ENCODE assay signal across 29 cellular contexts in genomic region chr16:55379876-55380390, GRCh38. TPM values are rescaled to one million over a fixed set of nuclear protein-coding genes. Genes with fewer than 3 reads are reported as not detected.
A peak's percentile ranks its signal among the peaks of the same experiment; 100 is the strongest.
DNase-seq lines count a peak whose midpoint lies in the region; ATAC-seq, FAIRE-seq and TF ChIP-seq lines count a peak whose summit lies in the region.
"Had no signal": no experiment of that assay in that cellular context is flagged by ENCODE, and none has a peak within 500 bp of the region (broad histone marks: within the 10 kb centered on the region; RNA-seq: fewer than 3 reads in every experiment).

No MANE protein-coding gene starts in this region.

- peak; percentile 29 for ATAC-seq in Right ventricle myocardium inferior
- ATAC-seq in HG03175 (IDR thresholded peaks at IDR 0.05; ENCODE audit: unreplicated experiment) = no peak
- ATAC-seq in GM21447 (IDR thresholded peaks at IDR 0.05; ENCODE audit: unreplicated experiment) = no peak
- ATAC-seq: Panc1 had no signal

- no peak overlapping the region for H3K23ac ChIP-seq in neuronal stem cell (ENCODE audit: low read depth, low read length, poor library complexity)

- H3K4me1 ChIP-seq in left ventricle myocardium inferior (peaks cover 25% of the 10 kb centered on the region), neuronal stem cell (ENCODE audit: control insufficient read depth in 2 of 2, insufficient read depth in 1 of 2, low read depth in 1 of 2, low read length in 2 of 2) (peaks cover 2 to 6% of the 10 kb centered on the region in 2 donors), kidney (ENCODE audit: control insufficient read depth in 1 of 2, insufficient read depth in 1 of 2, low read depth in 1 of 2, low read length in 2 of 2) (no peaks in the 10 kb centered on the region)
- H3K4me1 ChIP-seq: BLaER1 had no signal

- H3K27ac ChIP-seq in left ventricle myocardium inferior (replicated peaks) (peak overlapping the region; percentile 56), neuronal stem cell (replicated peaks; ENCODE audit: low read length) (no peak overlapping the region), kidney (ENCODE audit: low read depth in 2 of 2, low read length in 2 of 2) (no peak overlapping the region)
- H3K27ac ChIP-seq: BLaER1, GM23248 had no signal

- H3K27me3 ChIP-seq in left ventricle myocardium inferior (ENCODE audit: low read depth) (no peaks in the 10 kb centered on the region), neuronal stem cell (ENCODE audit: control insufficient read depth in 3 of 3, insufficient read depth in 3 of 3, low read depth in 1 of 3, low read length in 3 of 3) (no peaks in the 10 kb centered on the region)
- H3K27me3 ChIP-seq: BLaER1 had no signal

- H2AFZ ChIP-seq in neuronal stem cell (ENCODE audit: low read length) = peak overlapping the region; percentile 53
- H2AFZ ChIP-seq: GM23248 had no signal

- no peak overlapping the region for H3K18ac ChIP-seq in neuronal stem cell (ENCODE audit: low read length)

- intact Hi-C loops in Right ventricle myocardium inferior (cut with DNase I) = loop anchor here (10.0 kb wide), 4 partner anchors 1095 to 1825 kb away; partner anchors contain the start of gene IRX3
- intact Hi-C loops in cardiac septum (cut with DNase I) = loop anchor here (10.0 kb wide), 2 partner anchors 895 to 1095 kb away; partner anchors contain the start of gene IRX3
- intact Hi-C loops in left ventricle myocardium inferior (cut with micrococcal nuclease) = no loop called here
- intact Hi-C loops in kidney (cut with DNase I) = no loop called here

- H3K36me3 ChIP-seq in left ventricle myocardium inferior = no peaks in the 10 kb centered on the region
- no peaks in the 10 kb centered on the region for H3K36me3 ChIP-seq in neuronal stem cell (replicated peaks in 1 of 2; ENCODE audit: control insufficient read depth in 2 of 2, insufficient read depth in 2 of 2, low read length in 2 of 2)
- no peaks in the 10 kb centered on the region for H3K36me3 ChIP-seq in kidney (ENCODE audit: control insufficient read depth in 1 of 2, insufficient read depth in 2 of 2, low read length in 2 of 2)
- H3K36me3 ChIP-seq: BLaER1 had no signal

- no peak overlapping the region for H4K8ac ChIP-seq in neuronal stem cell (ENCODE audit: low read depth, low read length)

- no peak overlapping the region for H2BK5ac ChIP-seq in neuronal stem cell (ENCODE audit: low read length)

- H3K9ac ChIP-seq in neuronal stem cell (ENCODE audit: low read depth, low read length, poor library complexity) (no peak overlapping the region), kidney (ENCODE audit: low read length in 2 of 2) (no peak overlapping the region)
- H3K9ac ChIP-seq: BLaER1, GM23248, SK-N-SH had no signal

- no CpG with 5 or more reads among the region's 7 CpGs for WGBS in neuronal stem cell (ENCODE audit: extremely low coverage in 2 of 2, insufficient read length in 2 of 2, insufficient replicate concordance in 1 of 2), 2 donors

- DNase-seq in Right ventricle myocardium inferior (ENCODE audit: missing footprints) (no peak), cardiac septum (ENCODE audit: low spot score) (no peak), NCI-H1092 (lab: John Stamatoyannopoulos, UW) (peak; percentile 15), left ventricle myocardium inferior (no peak), neuronal stem cell (ENCODE audit: low spot score) (no peak), kidney (no peak)
- DNase-seq: CD4-positive, CD25-positive, alpha-beta regulatory T cell; DMS153; GM23248; H7; KBM-7; MV-4-11; NCI-H1417 treated with DMSO at 0.1 percent for 48 hours; NCI-H1694 treated with DMSO at 0.1 percent for 48 hours; NCI-H2081; NCI-H526 treated with DMSO at 0.1 percent for 48 hours; SK-N-SH; SW 1271 had no signal

- H3K9me3 ChIP-seq in left ventricle myocardium inferior (replicated peaks) = no peaks in the 10 kb centered on the region
- H3K9me3 ChIP-seq in neuronal stem cell (replicated peaks in 1 of 2; ENCODE audit: control insufficient read depth in 2 of 2, insufficient read depth in 1 of 2, low read depth in 1 of 2, low read length in 2 of 2) = no peaks in the 10 kb centered on the region
- no peaks in the 10 kb centered on the region for H3K9me3 ChIP-seq in kidney (ENCODE audit: control insufficient read depth in 1 of 2, low read length in 2 of 2)
- H3K9me3 ChIP-seq: BLaER1, SK-N-SH had no signal

- no peak overlapping the region for H2AK5ac ChIP-seq in neuronal stem cell (ENCODE audit: low read depth, low read length)

- H3K4me2 ChIP-seq in neuronal stem cell (ENCODE audit: insufficient read depth, low read length, poor library complexity, severe bottlenecking) = no peak overlapping the region
- H3K4me2 ChIP-seq: BLaER1, SK-N-SH had no signal

- FAIRE-seq in kidney (lab: Jason Lieb, UNC) = no peak
- FAIRE-seq: A204.1, GM18507 had no signal

- H3K4me3 ChIP-seq in left ventricle myocardium inferior (no peak overlapping the region), neuronal stem cell (ENCODE audit: low read length in 2 of 2) (no peak overlapping the region), kidney (ENCODE audit: low read length in 2 of 2) (no peak overlapping the region)
- H3K4me3 ChIP-seq: BLaER1, GM23248 had no signal

- no peak for TF ChIP-seq CTCF in left ventricle myocardium inferior (IDR thresholded peaks at IDR 0.05; ENCODE audit: borderline replicate concordance)
- no peak for TF ChIP-seq CTCF in kidney (IDR thresholded peaks at IDR 0.05; ENCODE audit: borderline replicate concordance, extremely low read depth, insufficient read depth)

- H2BK12ac ChIP-seq in neuronal stem cell (ENCODE audit: low read length) = no peak overlapping the region

- no peak overlapping the region for H3K4ac ChIP-seq in neuronal stem cell (ENCODE audit: low read length)

- no peak overlapping the region for H4K91ac ChIP-seq in neuronal stem cell (ENCODE audit: low read depth, low read length, poor library complexity)

- H3K79me1 ChIP-seq in neuronal stem cell (ENCODE audit: low read depth, low read length) = no peaks in the 10 kb centered on the region

- H2BK15ac ChIP-seq in neuronal stem cell (ENCODE audit: low read length) = no peak overlapping the region

- H2BK120ac ChIP-seq in neuronal stem cell (ENCODE audit: low read depth, low read length) = no peak overlapping the region

- no peak overlapping the region for H3K14ac ChIP-seq in neuronal stem cell (ENCODE audit: low read length)

RNA-seq across cellular contexts. Expression of gene IRX6, which starts 55.9 kb away (rescaled TPM):
- 0.57 TPM for total RNA-seq in Right ventricle myocardium inferior
- total RNA-seq in cardiac septum = 37.1 TPM
- total RNA-seq in left ventricle myocardium inferior = 13.0 TPM
- polyA plus RNA-seq in neuronal stem cell (2013, experiment 1 of 2) = 0.07 TPM
- polyA plus RNA-seq in neuronal stem cell (2013, experiment 2 of 2) = 0.06 TPM
- total RNA-seq in kidney = 1.2 TPM
- 0.62 TPM for polyA plus RNA-seq in kidney (ENCODE audit: insufficient read depth, low read depth, low replicate concordance)
- total RNA-seq: CD4-positive, CD25-positive, alpha-beta regulatory T cell; G401; GM23248; H7; MCF 10A; NCI-H460; OCI-LY7 had no signal
- polyA plus RNA-seq: AG04450; CD4-positive, CD25-positive, alpha-beta regulatory T cell; GM23248; SK-N-SH had no signal

Comparison
In these comparisons a context has a peak if more than half of its experiments do, and no peak if none do; other contexts are left out.
1. intact Hi-C loops: an anchor here in Right ventricle myocardium inferior (10.0 kb wide) and cardiac septum (10.0 kb wide); none called in left ventricle myocardium inferior and kidney.